In the genomic region with DNA sequence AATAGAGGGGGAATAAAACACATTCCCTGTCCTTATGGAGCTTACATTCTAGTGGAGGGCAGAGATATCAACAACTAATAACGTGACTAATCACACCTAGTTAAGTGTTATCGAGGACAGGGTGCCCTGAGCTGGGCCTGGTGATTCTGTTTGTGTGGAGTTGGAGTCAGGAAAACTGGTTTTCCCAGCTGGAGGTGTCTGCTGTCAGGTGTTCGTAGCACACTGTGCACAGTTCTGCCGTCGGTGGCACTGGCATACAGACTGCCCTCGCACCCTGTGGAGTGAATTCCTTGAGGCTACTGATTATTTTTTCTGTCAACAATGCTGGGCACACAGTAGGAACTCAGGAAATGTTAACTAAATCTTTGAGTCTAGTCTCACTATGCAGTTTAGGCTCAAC, we compare ENCODE assay signal across 8 cellular contexts. TPM values are rescaled to one million over a fixed set of nuclear protein-coding genes. Genes with fewer than 3 reads are reported as not detected.
DNase-seq lines count a peak whose midpoint lies in the region; FAIRE-seq and TF ChIP-seq lines count a peak whose summit lies in the region.

No MANE protein-coding gene starts in this region.

- H3K4me1 ChIP-seq in PC-9 (replicated peaks; ENCODE audit: insufficient read depth), result peaks cover 12% of the 10 kb centered on the region
- peaks cover 38% of the 10 kb centered on the region for H3K4me1 ChIP-seq in left ventricle myocardium inferior
- peaks cover 16 to 28% (median 20%) of the 10 kb centered on the region in 3 donors for H3K4me1 ChIP-seq in skeletal muscle tissue (ENCODE audit: control insufficient read depth in 3 of 3, insufficient read depth in 3 of 3, low read length in 3 of 3)

- peak overlapping the region; percentile 62 to 95 (median 65) for H3K9ac ChIP-seq in skeletal muscle tissue (ENCODE audit: low read depth in 1 of 3, low read length in 3 of 3)

- FAIRE-seq in H54 (lab: Jason Lieb, UNC), result no peak

- no peaks in the 10 kb centered on the region for H3F3A ChIP-seq in PC-9 (ENCODE audit: insufficient read depth, low read depth)

- H3K9me3 ChIP-seq in PC-9 (ENCODE audit: insufficient read depth, low read depth) (no peaks in the 10 kb centered on the region), left ventricle myocardium inferior (replicated peaks) (no peaks in the 10 kb centered on the region), skeletal muscle tissue (ENCODE audit: control insufficient read depth in 3 of 3, low read length in 3 of 3) (no peaks in the 10 kb centered on the region)

- H3K4me1 Mint-ChIP-seq in T-helper 1 cell treated with Interleukin-12 subunit alpha and Interleukin-12 subunit beta and Interleukin-4 antibody, amounts not matched to agents 30 μg/mL and 1 μg/mL, for 36 hours (ENCODE audit: low read depth), result peaks cover 27% of the 10 kb centered on the region

- H3K4me2 ChIP-seq in PC-9, result peak overlapping the region; percentile 87

- CTCF ChIA-PET in PC-9 (lab: Charles Lee), result interaction anchor here (0.5 to 2.1 kb wide), 2 partner anchors 26 to 597 kb away, joined by 3 to 5 read pairs; no protein-coding TSS in a partner anchor

- no peak overlapping the region for H3K27ac Mint-ChIP-seq in T-helper 1 cell treated with Interleukin-12 subunit alpha and Interleukin-12 subunit beta and Interleukin-4 antibody, amounts not matched to agents 30 μg/mL and 1 μg/mL, for 36 hours

- H3K27me3 Mint-ChIP-seq in T-helper 1 cell treated with Interleukin-12 subunit alpha and Interleukin-12 subunit beta and Interleukin-4 antibody, amounts not matched to agents 30 μg/mL and 1 μg/mL, for 36 hours (ENCODE audit: low read depth), result no peaks in the 10 kb centered on the region

- H3K9me2 ChIP-seq in PC-9 (ENCODE audit: insufficient read depth), result no peaks in the 10 kb centered on the region

- H3K36me3 Mint-ChIP-seq in T-helper 1 cell treated with Interleukin-12 subunit alpha and Interleukin-12 subunit beta and Interleukin-4 antibody, amounts not matched to agents 30 μg/mL and 1 μg/mL, for 36 hours (ENCODE audit: low read depth), result peaks cover 19% of the 10 kb centered on the region

- TF ChIP-seq POLR2A in H54 (IDR thresholded peaks at IDR 0.05; ENCODE audit: low read depth, low read length), result no peak

- BruUV-seq in PC-9 (replicated peaks; lab: Mats Ljungman, UMichigan), result no TSS peak

- H3K4me3 Mint-ChIP-seq in T-helper 1 cell treated with Interleukin-12 subunit alpha and Interleukin-12 subunit beta and Interleukin-4 antibody, amounts not matched to agents 30 μg/mL and 1 μg/mL, for 36 hours, result peak overlapping the region; percentile 91

- H4K20me1 ChIP-seq in PC-9 (ENCODE audit: insufficient read depth), result no peaks in the 10 kb centered on the region

- peak overlapping the region; percentile 74; the same call in 1 of the 2 replicates for H3K4me3 ChIP-seq in PC-9
- peak overlapping the region; percentile 83 for H3K4me3 ChIP-seq in left ventricle myocardium inferior
- peak overlapping the region in 2 of 3 donors; percentile 48 to 91 for H3K4me3 ChIP-seq in skeletal muscle tissue (ENCODE audit: low read length in 3 of 3)

- H3K36me3 ChIP-seq in PC-9 (ENCODE audit: low read depth) (no peaks in the 10 kb centered on the region), left ventricle myocardium inferior (peaks cover 19% of the 10 kb centered on the region), skeletal muscle tissue (ENCODE audit: control insufficient read depth in 3 of 3, insufficient read depth in 3 of 3, low read length in 3 of 3) (peaks cover 3 to 25% (median 4%) of the 10 kb centered on the region in 3 donors)

- no peaks in the 10 kb centered on the region for H3K79me2 ChIP-seq in PC-9 (ENCODE audit: low read depth)

- POLR2A ChIA-PET in PC-9 (lab: Charles Lee; ENCODE audit: unreplicated experiment), result interaction anchor here (0.6 kb wide), 1 partner anchor 45 kb away, joined by 4 read pairs; no protein-coding TSS in a partner anchor

- intact Hi-C loops in PC-9 (cut with micrococcal nuclease; ENCODE audit: unreplicated experiment) (loop anchor here (2.0 to 10.0 kb wide), 2 partner anchors 33 to 107 kb away; partner anchors contain the start of genes CRY1 and TMEM263), left ventricle myocardium inferior (cut with micrococcal nuclease) (no loop called here)

- H3K27me3 ChIP-seq in PC-9 (ENCODE audit: insufficient read depth, low read depth) (no peaks in the 10 kb centered on the region), left ventricle myocardium inferior (ENCODE audit: low read depth) (no peaks in the 10 kb centered on the region), skeletal muscle tissue (ENCODE audit: control insufficient read depth in 3 of 3, insufficient read depth in 3 of 3, low read length in 3 of 3) (no peaks in the 10 kb centered on the region)

- H3K27ac ChIP-seq in PC-9, result no peak overlapping the region
- peak overlapping the region; percentile 91 for H3K27ac ChIP-seq in left ventricle myocardium inferior (replicated peaks)
- H3K27ac ChIP-seq in skeletal muscle tissue (ENCODE audit: low read depth, low read length), result peak overlapping the region; percentile 94

- TF ChIP-seq CTCF in PC-9 (conservative IDR thresholded peaks at IDR 0.05) (no peak), left ventricle myocardium inferior (IDR thresholded peaks at IDR 0.05; ENCODE audit: borderline replicate concordance) (no peak)

- peak overlapping the region; percentile 47; the same call in 1 of the 2 replicates for H2AFZ ChIP-seq in PC-9

- DNase-seq in T-helper 1 cell, result no peak
- no peak for DNase-seq in PC-9
- no peak for DNase-seq in left ventricle myocardium inferior
- DNase-seq in H54 (ENCODE audit: insufficient read length, low spot score), result no peak
- DNase-seq in NCI-H187 treated with DMSO at 0.1 percent for 48 hours (lab: John Stamatoyannopoulos, UW), result no peak
- no peak for DNase-seq in DMS 273 treated with DMSO at 0.1 percent for 48 hours (lab: John Stamatoyannopoulos, UW)

- H3K9me3 Mint-ChIP-seq in T-helper 1 cell treated with Interleukin-12 subunit alpha and Interleukin-12 subunit beta and Interleukin-4 antibody, amounts not matched to agents 30 μg/mL and 1 μg/mL, for 36 hours, result no peaks in the 10 kb centered on the region

RNA-seq across cellular contexts. Expression of gene MTERF2, which starts 0.9 kb away (rescaled TPM):
- total RNA-seq in PC-9 (2021), result 8.2 and 9.0 TPM in 2 replicates
- total RNA-seq in left ventricle myocardium inferior, result 35.6 TPM
- total RNA-seq in skeletal muscle tissue, result 9.9 TPM

RNA-seq across cellular contexts. Expression of gene TMEM263, which starts 32.1 kb away (rescaled TPM):
- total RNA-seq in PC-9 (2021) (32.9 and 33.2 TPM in 2 replicates), left ventricle myocardium inferior (35.8 TPM), skeletal muscle tissue (42.3 TPM)
